ENCODE assay signal across 9 cellular contexts in genomic region chr17:4497101-4497824, GRCh38. TPM values are rescaled to one million over a fixed set of nuclear protein-coding genes. Genes with fewer than 3 reads are reported as not detected.
A peak's percentile ranks its signal among the peaks of the same experiment; 100 is the strongest.
DNase-seq lines count a peak whose midpoint lies in the region; ATAC-seq and TF ChIP-seq lines count a peak whose summit lies in the region.
"Had no signal": no experiment of that assay in that cellular context is flagged by ENCODE, and none has a peak within 500 bp of the region (broad histone marks: within the 10 kb centered on the region; RNA-seq: fewer than 3 reads in every experiment).

No MANE protein-coding gene starts in this region.

- H3K27me3 ChIP-seq in BLaER1 treated with 17β-estradiol and CSF1 and Interleukin-3, amounts not matched to agents 10 nM and 100 nM: peaks cover 0 to 40% (median 0%) of the 10 kb centered on the region in 11 experiments; a peak in 10 of 22 replicates
- no peaks in the 10 kb centered on the region for H3K27me3 ChIP-seq in right lobe of liver

- peak overlapping the region in 4 of 11 experiments; percentile 6 to 44 (median 18); a peak in 3 of 22 replicates for H3K9ac ChIP-seq in BLaER1 treated with 17β-estradiol and CSF1 and Interleukin-3, amounts not matched to agents 10 nM and 100 nM

- H3K4me1 Mint-ChIP-seq in activated T-helper 17 cell treated with anti-CD3 and anti-CD28 coated beads, Interleukin-2, amount 50 U/mL, for 72 hours: peaks cover 21% of the 10 kb centered on the region

- intact Hi-C loops in right lobe of liver (cut with DNase I): no loop called here

- no peak overlapping the region for H3K27ac Mint-ChIP-seq in activated T-helper 17 cell treated with anti-CD3 and anti-CD28 coated beads, Interleukin-2, amount 50 U/mL, for 72 hours

- H3K27me3 Mint-ChIP-seq in activated T-helper 17 cell treated with anti-CD3 and anti-CD28 coated beads, Interleukin-2, amount 50 U/mL, for 72 hours: peaks cover 22% of the 10 kb centered on the region

- no peaks in the 10 kb centered on the region for H3K36me3 ChIP-seq in BLaER1 treated with 17β-estradiol and CSF1 and Interleukin-3, amounts not matched to agents 10 nM and 100 nM
- no peaks in the 10 kb centered on the region for H3K36me3 ChIP-seq in right lobe of liver

- no peaks in the 10 kb centered on the region for H3K9me3 ChIP-seq in BLaER1 treated with 17β-estradiol and CSF1 and Interleukin-3, amounts not matched to agents 10 nM and 100 nM (replicated peaks in 1 of 11)
- H3K9me3 ChIP-seq in right lobe of liver: no peaks in the 10 kb centered on the region

- H3K4me3 ChIP-seq in BLaER1 treated with 17β-estradiol and CSF1 and Interleukin-3, amounts not matched to agents 10 nM and 100 nM: peak overlapping the region in 1 of 10 experiments; percentile 6; a peak in 1 of 20 replicates
- peak overlapping the region in 2 of 3 donors; percentile 52 to 59 for H3K4me3 ChIP-seq in right lobe of liver

- TF ChIP-seq POLR2A in right lobe of liver (IDR thresholded peaks at IDR 0.05): peak; percentile 65

- H3K4me1 ChIP-seq in BLaER1 treated with 17β-estradiol and CSF1 and Interleukin-3, amounts not matched to agents 10 nM and 100 nM: peaks cover 45 to 72% (median 62%) of the 10 kb centered on the region in 10 experiments
- peaks cover 0 to 15% (median 4%) of the 10 kb centered on the region in 4 donors for H3K4me1 ChIP-seq in right lobe of liver

- peaks cover 0 to 44% (median 18%) of the 10 kb centered on the region in 11 experiments; a peak in 12 of 22 replicates for H4K20me1 ChIP-seq in BLaER1 treated with 17β-estradiol and CSF1 and Interleukin-3, amounts not matched to agents 10 nM and 100 nM

- H3K4me2 ChIP-seq in BLaER1 treated with 17β-estradiol and CSF1 and Interleukin-3, amounts not matched to agents 10 nM and 100 nM: peak overlapping the region; percentile 73 to 98 (median 92)

- no peaks in the 10 kb centered on the region for H3K36me3 Mint-ChIP-seq in activated T-helper 17 cell treated with anti-CD3 and anti-CD28 coated beads, Interleukin-2, amount 50 U/mL, for 72 hours (ENCODE audit: low read depth)

- peak overlapping the region in 3 of 11 experiments; percentile 29 to 51 (median 34); a peak in 4 of 22 replicates for H3K27ac ChIP-seq in BLaER1 treated with 17β-estradiol and CSF1 and Interleukin-3, amounts not matched to agents 10 nM and 100 nM
- H3K27ac ChIP-seq in right lobe of liver: peak overlapping the region; percentile 65 to 86 (median 82)

- no peaks in the 10 kb centered on the region for H3K9me3 Mint-ChIP-seq in activated T-helper 17 cell treated with anti-CD3 and anti-CD28 coated beads, Interleukin-2, amount 50 U/mL, for 72 hours

- 28% methylated on average over 22 of the region's 23 CpGs for WGBS in right lobe of liver (ENCODE audit: insufficient coverage, low coverage, low lambda C conversion rate, missing lambda C conversion rate)

- no peak for TF ChIP-seq CTCF in right lobe of liver (IDR thresholded peaks at IDR 0.05)

- peak overlapping the region; percentile 16 for H3K4me3 Mint-ChIP-seq in activated T-helper 17 cell treated with anti-CD3 and anti-CD28 coated beads, Interleukin-2, amount 50 U/mL, for 72 hours

- ATAC-seq in activated T-helper 17 cell treated with anti-CD3 and anti-CD28 coated beads, Interleukin-2, amount 50 U/mL, for 72 hours (replicated peaks): no peak
- ATAC-seq in right lobe of liver: peak; percentile 77 to 78 (median 78)

- DNase-seq in HS-27A (ENCODE audit: low read depth): peak; percentile 45
- peak; percentile 83 to 90 (median 89) for DNase-seq in right lobe of liver
- DNase-seq in activated T-cell treated with anti-CD3 and anti-CD28 coated beads, Interleukin-2, amount 50 U/mL, for 1 hour: no peak
- no peak for DNase-seq in SW 1271 (lab: John Stamatoyannopoulos, UW)
- DNase-seq in activated effector memory CD4-positive, alpha-beta T cell treated with Interleukin-2 at 50 U/mL for 16 hours: no peak
- no peak for DNase-seq in stimulated activated CD8-positive, alpha-beta memory T cell treated with anti-CD3 and anti-CD28 coated beads, Interleukin-4, amount 100 ng/mL, for 48 hours
- DNase-seq: stimulated activated CD4-positive, alpha-beta T cell treated with anti-CD3 and anti-CD28 coated beads, Interleukin-4, amount 100 ng/mL, for 24 hours had no signal

RNA-seq across cellular contexts. Expression of gene SPNS2, which starts 1.4 kb away (rescaled TPM):
- total RNA-seq in activated T-helper 17 cell treated with anti-CD3 and anti-CD28 coated beads, Interleukin-2, amount 50 U/mL, for 72 hours: under 1 TPM in 1 of 2 donors, not detected in 1; 0.45 TPM
- total RNA-seq in right lobe of liver: 10 to 100 TPM in 1 of 6 experiments, 1 to 10 TPM in 5; 3.0 to 12.4 (median 7.3) TPM

RNA-seq across cellular contexts. Expression of gene MYBBP1A, which starts 57.9 kb away (rescaled TPM):
- 10 to 100 TPM; 47.5 to 95.4 TPM for total RNA-seq in activated T-helper 17 cell treated with anti-CD3 and anti-CD28 coated beads, Interleukin-2, amount 50 U/mL, for 72 hours
- 10 to 100 TPM; 16.3 to 32.0 (median 23.7) TPM for total RNA-seq in right lobe of liver

Comparison
In these comparisons a context has a peak if more than half of its experiments do, and no peak if none do; other contexts are left out.
1. DNase-seq: peak in HS-27A (single experiment) and right lobe of liver (3 of 3); none in activated T-cell treated with anti-CD3 and anti-CD28 coated beads, Interleukin-2, amount 50 U/mL, for 1 hour (single experiment), SW 1271 (0 of 2), activated effector memory CD4-positive, alpha-beta T cell treated with Interleukin-2 at 50 U/mL for 16 hours (single experiment) and stimulated activated CD8-positive, alpha-beta memory T cell treated with anti-CD3 and anti-CD28 coated beads, Interleukin-4, amount 100 ng/mL, for 48 hours (single experiment).